ENCODE assay signal across 13 cellular contexts in genomic region chr17:12983986-12984932, GRCh38. TPM values are rescaled to one million over a fixed set of nuclear protein-coding genes. Genes with fewer than 3 reads are reported as not detected.
A peak's percentile ranks its signal among the peaks of the same experiment; 100 is the strongest.
DNase-seq lines count a peak whose midpoint lies in the region; ATAC-seq, FAIRE-seq and TF ChIP-seq lines count a peak whose summit lies in the region.
"Had no signal": no experiment of that assay in that cellular context is flagged by ENCODE, and none has a peak within 500 bp of the region (broad histone marks: within the 10 kb centered on the region; RNA-seq: fewer than 3 reads in every experiment).

No MANE protein-coding gene starts in this region.

- no peak for TF ChIP-seq CTCF in choroid plexus epithelial cell (conservative IDR thresholded peaks at IDR 0.05; ENCODE audit: low read depth, low read length)
- no peak for TF ChIP-seq CTCF in tibial artery (IDR thresholded peaks at IDR 0.05)
- TF ChIP-seq CTCF in A673 (conservative IDR thresholded peaks at IDR 0.05; ENCODE audit: low read depth, low read length) = no peak
- TF ChIP-seq CTCF in osteocyte (IDR thresholded peaks at IDR 0.05) = no peak

- no peaks in the 10 kb centered on the region for H3K27me3 ChIP-seq in tibial artery
- H3K27me3 ChIP-seq in A673 (replicated peaks; ENCODE audit: insufficient read depth, low read depth, low read length, poor library complexity) = no peaks in the 10 kb centered on the region

- CTCF ChIA-PET in A673 (lab: Charles Lee) = no interaction called here

- H3K4me1 ChIP-seq in tibial artery (peaks cover 0 to 29% (median 19%) of the 10 kb centered on the region in 4 donors), A673 (ENCODE audit: insufficient read depth, low read length, poor library complexity, severe bottlenecking) (no peaks in the 10 kb centered on the region)

- H3K4me3 ChIP-seq in choroid plexus epithelial cell (ENCODE audit: low read depth, low read length) (no peak overlapping the region), tibial artery (peak overlapping the region in 1 of 2 donors; percentile 26), A673 (ENCODE audit: low read depth, low read length, poor library complexity, severe bottlenecking) (no peak overlapping the region)
- H3K4me3 ChIP-seq: GM12878 had no signal

- no peak for ATAC-seq in activated naive CD4-positive, alpha-beta T cell treated with anti-CD3 and anti-CD28 coated beads, Interleukin-2, amount 50 U/mL, for 72 hours
- ATAC-seq: GM12878 had no signal

- peaks cover 2% of the 10 kb centered on the region for H3K4me1 Mint-ChIP-seq in osteocyte (ENCODE audit: unreplicated experiment)

- no peaks in the 10 kb centered on the region for H3K27me3 Mint-ChIP-seq in osteocyte (ENCODE audit: unreplicated experiment)

- intact Hi-C loops in tibial artery (cut with DNase I; ENCODE audit: low total_unique reads) (loop anchor here (10.0 kb wide), 1 partner anchor 199 kb away; the partner anchor contains the start of gene ARHGAP44), A673 (cut with micrococcal nuclease; ENCODE audit: unreplicated experiment) (no loop called here)

- H3K36me3 Mint-ChIP-seq in osteocyte (ENCODE audit: unreplicated experiment) = peaks cover 2% of the 10 kb centered on the region
- no peaks in the 10 kb centered on the region for H3K36me3 Mint-ChIP-seq in activated naive CD4-positive, alpha-beta T cell treated with anti-CD3 and anti-CD28 coated beads, Interleukin-2, amount 50 U/mL, for 72 hours

- H3K27ac Mint-ChIP-seq in osteocyte (ENCODE audit: unreplicated experiment) = no peak overlapping the region
- peak overlapping the region in 1 of 2 donors; percentile 10 for H3K27ac Mint-ChIP-seq in activated naive CD4-positive, alpha-beta T cell treated with anti-CD3 and anti-CD28 coated beads, Interleukin-2, amount 50 U/mL, for 72 hours

- POLR2A ChIA-PET in A673 (lab: Charles Lee; ENCODE audit: low non-redundant PET) = no interaction called here

- H3K27ac ChIP-seq in tibial artery (peak overlapping the region; percentile 9 to 44), A673 (ENCODE audit: low read depth, low read length, poor library complexity, severe bottlenecking) (no peak overlapping the region)

- no peaks in the 10 kb centered on the region for H3K9me3 Mint-ChIP-seq in osteocyte (ENCODE audit: unreplicated experiment)
- no peaks in the 10 kb centered on the region for H3K9me3 Mint-ChIP-seq in activated naive CD4-positive, alpha-beta T cell treated with anti-CD3 and anti-CD28 coated beads, Interleukin-2, amount 50 U/mL, for 72 hours

- H3K9me3 ChIP-seq in tibial artery = no peaks in the 10 kb centered on the region
- H3K9me3 ChIP-seq in A673 (ENCODE audit: low read depth, low read length, poor library complexity, severe bottlenecking) = no peaks in the 10 kb centered on the region

- DNase-seq in LHCN-M2 (ENCODE audit: low read depth) (peak; percentile 64), choroid plexus epithelial cell (ENCODE audit: low read depth) (peak; percentile 56), medulla oblongata (ENCODE audit: extremely low spot score) (peak; percentile 52), tibial artery (peak in 1 of 2 donors; percentile 84), A673 (ENCODE audit: low spot score) (no peak), RCC 7860 (ENCODE audit: low spot score) (no peak), osteocyte (ENCODE audit: extremely low spot score, unreplicated experiment) (no peak)
- no peak for DNase-seq in activated naive CD4-positive, alpha-beta T cell treated with anti-CD3 and anti-CD28 coated beads, Interleukin-2, amount 50 U/mL, for 72 hours (ENCODE audit: low spot score in 2 of 2)
- DNase-seq: activated CD4-positive, alpha-beta T cell treated with anti-CD3 and anti-CD28 coated beads for 4 hours; stimulated activated CD4-positive, alpha-beta T cell treated with anti-CD3 and anti-CD28 coated beads, Interleukin-4, amount 100 ng/mL, for 4 hours had no signal

- H3K36me3 ChIP-seq in tibial artery = peaks cover 0 to under 1% (median 0%) of the 10 kb centered on the region in 3 donors
- no peaks in the 10 kb centered on the region for H3K36me3 ChIP-seq in A673 (ENCODE audit: insufficient read depth, low read length, poor library complexity, severe bottlenecking)

- no peak for FAIRE-seq in RCC 7860 (lab: Jason Lieb, UNC)
- FAIRE-seq: GM12878, H1, islet of Langerhans had no signal

- H3K4me3 Mint-ChIP-seq in osteocyte (ENCODE audit: unreplicated experiment) = no peak overlapping the region

- BruUV-seq in A673 (replicated peaks; lab: Mats Ljungman, UMichigan) = no TSS peak

RNA-seq across cellular contexts. Expression of gene ELAC2, which starts 33.6 kb away (rescaled TPM):
- total RNA-seq in LHCN-M2 (2014; rRNA removed) (82.1 and 82.8 TPM in 2 replicates), A673 (2021) (62.0 and 64.4 TPM in 2 replicates), osteocyte (49.5 and 51.8 TPM in 2 replicates)
- polyA plus RNA-seq in LHCN-M2 (2012) = 47.3 TPM
- 10 to 100 TPM; 65.3 to 77.5 TPM for total RNA-seq in activated naive CD4-positive, alpha-beta T cell treated with anti-CD3 and anti-CD28 coated beads, Interleukin-2, amount 50 U/mL, for 72 hours

Comparison
In these comparisons a context has a peak if more than half of its experiments do, and no peak if none do; other contexts are left out.
1. DNase-seq: peak in LHCN-M2 (single experiment), choroid plexus epithelial cell (single experiment) and medulla oblongata (single experiment); none in A673 (single experiment), RCC 7860 (single experiment), osteocyte (single experiment) and activated naive CD4-positive, alpha-beta T cell treated with anti-CD3 and anti-CD28 coated beads, Interleukin-2, amount 50 U/mL, for 72 hours (0 of 2).